1 cellular context compared by ENCODE assay signal in the genomic region with DNA sequence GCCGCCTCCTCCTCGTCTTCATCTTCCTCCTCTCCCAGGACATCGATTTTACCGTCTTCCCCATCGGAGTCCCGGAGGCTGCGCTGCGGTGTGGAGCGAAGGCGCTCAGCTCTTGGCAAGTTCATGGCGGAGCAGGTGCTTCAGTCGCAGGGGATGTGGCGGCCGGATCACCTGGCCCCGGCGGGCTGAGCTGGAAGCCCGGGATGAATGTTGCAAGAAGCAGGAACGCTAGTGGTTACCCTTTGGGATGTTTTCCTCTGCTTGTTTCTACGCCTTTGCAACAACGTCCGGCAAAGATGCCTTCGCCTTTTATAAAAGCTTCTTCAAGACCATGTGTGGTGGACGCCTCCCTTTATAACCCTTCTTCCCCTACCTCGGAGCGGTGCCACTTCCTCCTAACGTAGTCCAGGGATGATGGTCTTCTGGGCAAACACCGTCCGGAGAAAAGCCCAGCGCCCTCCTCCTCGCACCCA.
TF ChIP-seq lines count a peak whose summit lies in the region.

TSS of gene FOXD4 (minus strand) at position 423 of the 473 bp plus-strand sequence. CDS start at position 125, 298 bp downstream.

TF ChIP-seq in endothelial cell of umbilical vein, 7 proteins besides CTCF, POLR2A, EP300 and RAD21:
- TF ChIP-seq EZH2 (IDR thresholded peaks at IDR 0.05; ENCODE audit: borderline replicate concordance, low read depth, low read length, severe bottlenecking), result peak; percentile 78
